In the genomic region with DNA sequence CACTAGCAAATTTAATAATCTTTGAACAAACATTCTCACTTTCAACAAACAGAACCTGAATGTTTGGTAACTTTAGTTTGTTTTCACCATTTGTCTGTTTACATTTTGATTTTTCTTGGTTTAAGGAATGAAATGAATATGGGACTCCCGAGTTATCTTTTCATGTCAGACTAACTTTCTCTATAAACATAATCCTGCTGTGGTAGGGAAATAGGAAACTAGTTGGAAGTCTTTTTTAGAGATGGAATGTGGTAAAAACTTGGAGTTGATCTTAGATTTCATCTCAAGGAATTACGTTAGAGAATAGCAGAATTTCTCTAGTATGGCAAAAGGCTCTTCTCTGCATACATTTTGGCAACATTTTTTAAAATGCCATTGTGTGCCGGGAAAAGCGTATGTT, we compare ENCODE assay signal across 27 cellular contexts.
"Had no signal": no experiment of that assay in that cellular context is flagged by ENCODE, and none has a peak within 500 bp of the region (broad histone marks: within the 10 kb centered on the region; RNA-seq: fewer than 3 reads in every experiment).

No MANE protein-coding gene starts in this region.

- H3K9me3 Mint-ChIP-seq: activated naive CD4-positive, alpha-beta T cell treated with anti-CD3 and anti-CD28 coated beads, Interleukin-2, amount 50 U/mL, for 24 hours; activated naive CD8-positive, alpha-beta T cell treated with anti-CD3 and anti-CD28 coated beads, Interleukin-2, amount 50 U/mL, for 24 hours; activated T-cell treated with anti-CD3 and anti-CD28 coated beads, Interleukin-2, amount 50 U/mL, for 72 hours had no signal

- H3K4me3 Mint-ChIP-seq: activated CD4-positive, alpha-beta memory T cell treated with anti-CD3 and anti-CD28 coated beads, Interleukin-2, amount 10 ng/mL, durations not matched to agents 7 days and 5 days; activated CD4-positive, alpha-beta T cell treated with anti-CD3 and anti-CD28 coated beads for 36 hours; activated naive CD4-positive, alpha-beta T cell treated with anti-CD3 and anti-CD28 coated beads, Interleukin-2, amount 50 U/mL, for 24 hours; activated naive CD8-positive, alpha-beta T cell treated with anti-CD3 and anti-CD28 coated beads, Interleukin-2, amount 50 U/mL, for 24 hours; activated T-cell treated with anti-CD3 and anti-CD28 coated beads, Interleukin-2, amount 50 U/mL, for 72 hours had no signal

- H3K27ac Mint-ChIP-seq: activated CD4-positive, alpha-beta memory T cell treated with anti-CD3 and anti-CD28 coated beads, Interleukin-2, amount 10 ng/mL, durations not matched to agents 7 days and 5 days; activated CD4-positive, alpha-beta T cell treated with anti-CD3 and anti-CD28 coated beads for 36 hours; activated naive CD4-positive, alpha-beta T cell treated with anti-CD3 and anti-CD28 coated beads, Interleukin-2, amount 50 U/mL, for 24 hours; activated naive CD8-positive, alpha-beta T cell treated with anti-CD3 and anti-CD28 coated beads, Interleukin-2, amount 50 U/mL, for 24 hours; activated T-cell treated with anti-CD3 and anti-CD28 coated beads, Interleukin-2, amount 50 U/mL, for 72 hours; activated T-helper 2 cell treated with anti-CD3 and anti-CD28 coated beads, Interferon-gamma antibody, Interleukin-2, Interleukin-4, amounts not matched to agents 10 μg/mL and 5 μg/mL and 100 μg/mL, durations not matched to agents 14 hours and 24 hours and 36 hours had no signal

- H3K9me3 ChIP-seq: Peyer's patch, SJSA1 had no signal

- H3K27me3 Mint-ChIP-seq: activated CD4-positive, alpha-beta memory T cell treated with anti-CD3 and anti-CD28 coated beads, Interleukin-2, amount 10 ng/mL, durations not matched to agents 7 days and 5 days; activated CD4-positive, alpha-beta T cell treated with anti-CD3 and anti-CD28 coated beads for 36 hours; activated naive CD4-positive, alpha-beta T cell treated with anti-CD3 and anti-CD28 coated beads, Interleukin-2, amount 50 U/mL, for 24 hours; activated naive CD8-positive, alpha-beta T cell treated with anti-CD3 and anti-CD28 coated beads, Interleukin-2, amount 50 U/mL, for 24 hours had no signal

- H3K27me3 ChIP-seq: brain microvascular endothelial cell, cardiac muscle cell, Peyer's patch, SJSA1 had no signal

- ATAC-seq: activated CD4-positive, alpha-beta T cell treated with anti-CD3 and anti-CD28 coated beads for 36 hours; activated naive CD8-positive, alpha-beta T cell treated with anti-CD3 and anti-CD28 coated beads, Interleukin-2, amount 50 U/mL, for 24 hours; activated T-cell treated with anti-CD3 and anti-CD28 coated beads, Interleukin-2, amount 50 U/mL, for 72 hours; SK-N-SH treated with all-trans-retinoic acid at 6 μM for 48 hours had no signal

- H3K4me1 ChIP-seq: Peyer's patch, SJSA1 had no signal

- H3K4me3 ChIP-seq: cardiac muscle cell, Peyer's patch, SJSA1 had no signal

- DNase-seq: activated CD4-positive, alpha-beta memory T cell treated with anti-CD3 and anti-CD28 coated beads, Interleukin-2, amount 10 ng/mL, durations not matched to agents 7 days and 5 days; activated CD4-positive, alpha-beta T cell treated with anti-CD3 and anti-CD28 coated beads for 36 hours; activated CD4-positive, alpha-beta T cell treated with anti-CD3 and anti-CD28 coated beads, Interleukin-2, amount 50 U/mL, for 1 hour; activated CD8-positive, alpha-beta memory T cell treated with anti-CD3 and anti-CD28 coated beads, Interleukin-2, amount 50 U/mL, for 4 hours; activated gamma-delta T cell treated with Interleukin-2 at 50 U/mL for 16 hours; activated naive CD8-positive, alpha-beta T cell treated with anti-CD3 and anti-CD28 coated beads, Interleukin-2, amount 50 U/mL, for 24 hours; activated T-cell treated with anti-CD3 and anti-CD28 coated beads, Interleukin-2, amount 50 U/mL, for 72 hours; amygdala; brain microvascular endothelial cell; Kasumi-1; NCI-H1048; NCI-H146; NCI-H187 treated with DMSO at 0.1 percent for 48 hours; NCI-H2081 treated with DMSO at 0.1 percent for 48 hours; NCI-H446; NCI-H524; Peyer's patch; SHP77; T-helper 2 cell; T1000; WERI-Rb-1 had no signal

- H3K36me3 ChIP-seq: brain microvascular endothelial cell, cardiac muscle cell, Peyer's patch had no signal

- H3K27ac ChIP-seq: brain microvascular endothelial cell, cardiac muscle cell, Peyer's patch, RWPE1, SJSA1, WERI-Rb-1 had no signal

- H3K4me1 Mint-ChIP-seq: activated CD4-positive, alpha-beta memory T cell treated with anti-CD3 and anti-CD28 coated beads, Interleukin-2, amount 10 ng/mL, durations not matched to agents 7 days and 5 days; activated CD4-positive, alpha-beta T cell treated with anti-CD3 and anti-CD28 coated beads for 36 hours had no signal
